ENCODE assay signal across 9 cellular contexts in the genomic region with DNA sequence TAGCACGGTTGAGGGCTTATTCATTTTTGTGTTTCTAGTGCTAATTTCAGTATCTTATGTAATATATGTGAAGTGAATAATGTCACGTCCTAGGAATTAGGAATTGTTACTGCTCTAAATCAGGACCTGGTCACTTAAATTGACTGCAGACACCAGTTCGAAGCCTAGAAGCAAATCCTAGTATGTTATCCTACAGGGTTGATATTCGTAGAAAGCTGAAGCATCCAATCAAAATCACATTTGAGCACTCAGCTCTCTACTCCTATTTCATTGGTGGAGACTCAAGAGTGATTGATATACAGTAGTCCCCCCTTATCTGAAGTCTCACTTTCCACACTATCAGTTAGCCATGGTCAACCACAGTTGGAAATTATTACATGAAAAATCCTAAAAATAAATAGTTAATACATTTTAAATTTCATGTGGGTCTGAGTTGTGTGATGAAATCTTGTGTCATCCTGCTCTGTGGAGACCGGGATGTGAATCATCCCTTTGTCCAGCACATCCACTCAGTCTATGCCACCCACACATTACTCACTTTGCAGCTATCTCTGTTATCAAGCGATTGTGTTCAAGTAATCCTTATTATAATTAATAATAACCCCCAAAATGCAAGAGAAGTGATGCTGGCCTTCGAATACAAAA. TPM values are rescaled to one million over a fixed set of nuclear protein-coding genes. Genes with fewer than 3 reads are reported as not detected.
DNase-seq lines count a peak whose midpoint lies in the region; ATAC-seq, FAIRE-seq and TF ChIP-seq lines count a peak whose summit lies in the region.
"Had no signal": no experiment of that assay in that cellular context is flagged by ENCODE, and none has a peak within 500 bp of the region (broad histone marks: within the 10 kb centered on the region; RNA-seq: fewer than 3 reads in every experiment).

No MANE protein-coding gene starts in this region.

- DNase-seq in AG04450 (ENCODE audit: low read depth, low spot score) = peak; percentile 62
- peak; percentile 68 for DNase-seq in HS-27A (ENCODE audit: low read depth)
- DNase-seq in amniotic stem cell (lab: John Stamatoyannopoulos, UW) = peak; percentile 56
- peak; percentile 77 for DNase-seq in keratinocyte (ENCODE audit: low read depth, low spot score)
- DNase-seq in NCI-H345 (lab: John Stamatoyannopoulos, UW) = no peak
- DNase-seq in colonic mucosa = no peak
- DNase-seq in dorsolateral prefrontal cortex = no peak
- DNase-seq: NCI-H1930 had no signal

- peak overlapping the region; percentile 46 for H3K9ac ChIP-seq in keratinocyte (ENCODE audit: control insufficient read depth, extremely low read depth, insufficient read depth, low read length)
- H3K9ac ChIP-seq in colonic mucosa (ENCODE audit: low read depth in 2 of 2, low read length in 2 of 2) = no peak overlapping the region

- no peak for TF ChIP-seq CTCF in AG04450 (IDR thresholded peaks at IDR 0.05; ENCODE audit: low read depth, low read length)
- TF ChIP-seq CTCF in keratinocyte (optimal IDR thresholded peaks at IDR 0.05 in 1 of 3, IDR thresholded peaks at IDR 0.05 in 1 of 3, conservative IDR thresholded peaks at IDR 0.05 in 1 of 3; ENCODE audit: extremely low read depth in 1 of 3, insufficient read depth in 2 of 3, low read length in 3 of 3) = no peak
- TF ChIP-seq CTCF in colonic mucosa (IDR thresholded peaks at IDR 0.05) = no peak
- TF ChIP-seq CTCF in dorsolateral prefrontal cortex (IDR thresholded peaks at IDR 0.05 in 54 of 56, conservative IDR thresholded peaks at IDR 0.05 in 2 of 56; ENCODE audit: low read depth in 1 of 56, partially characterized antibody in 56 of 56) = no peak

- H3K27ac ChIP-seq in AG04450 (ENCODE audit: low read depth, low read length) (peak overlapping the region; percentile 62), keratinocyte (ENCODE audit: control insufficient read depth, insufficient read depth, low read length) (peak overlapping the region; percentile 92), colonic mucosa (no peak overlapping the region), dorsolateral prefrontal cortex (no peak overlapping the region)

- CTCF ChIA-PET in AG04450 (lab: Charles Lee) = interaction anchor here (0.6 to 1.7 kb wide), 4 partner anchors 9 to 295 kb away, joined by 3 to 5 read pairs (median 3); no protein-coding TSS in a partner anchor

- H3K4me1 ChIP-seq in keratinocyte (ENCODE audit: control insufficient read depth, extremely low read depth, insufficient read depth, low read length) (peaks cover 24% of the 10 kb centered on the region), colonic mucosa (no peaks in the 10 kb centered on the region)

- H3K9me1 ChIP-seq in keratinocyte (ENCODE audit: control insufficient read depth, extremely low read depth, insufficient read depth, low read length) = no peaks in the 10 kb centered on the region

- intact Hi-C loops in colonic mucosa (cut with DNase I) (no loop called here), dorsolateral prefrontal cortex (cut with DNase I) (no loop called here)

- H2AFZ ChIP-seq in keratinocyte (ENCODE audit: control insufficient read depth, low read length) = peak overlapping the region; percentile 69

- ATAC-seq in activated CD4-positive, CD25-positive, alpha-beta regulatory T cell treated with anti-CD3 and anti-CD28 coated beads, Interleukin-2, amount 50 U/mL, for 24 hours = no peak

- peak; percentile 81 for FAIRE-seq in keratinocyte (lab: Jason Lieb, UNC)

- no peaks in the 10 kb centered on the region for H3K9me3 ChIP-seq in AG04450 (ENCODE audit: control insufficient read depth, insufficient read depth, low read length)
- no peaks in the 10 kb centered on the region for H3K9me3 ChIP-seq in keratinocyte (ENCODE audit: control insufficient read depth, low read depth, low read length)
- H3K9me3 ChIP-seq in colonic mucosa = no peaks in the 10 kb centered on the region

- H3K27me3 ChIP-seq in AG04450 (ENCODE audit: control insufficient read depth, insufficient read depth, low read length) (no peaks in the 10 kb centered on the region), keratinocyte (ENCODE audit: control insufficient read depth, extremely low read depth, insufficient read depth, low read length) (no peaks in the 10 kb centered on the region), colonic mucosa (no peaks in the 10 kb centered on the region), dorsolateral prefrontal cortex (no peaks in the 10 kb centered on the region)

- no peaks in the 10 kb centered on the region for H3K79me2 ChIP-seq in keratinocyte (ENCODE audit: control insufficient read depth, insufficient read depth, low read length)

- peak overlapping the region; percentile 77 for H3K4me2 ChIP-seq in keratinocyte (ENCODE audit: control insufficient read depth, extremely low read depth, insufficient read depth, low read depth, low read length)

- no peaks in the 10 kb centered on the region for H3K36me3 ChIP-seq in keratinocyte (ENCODE audit: control insufficient read depth in 2 of 2, extremely low read depth in 1 of 2, insufficient read depth in 2 of 2, low read length in 2 of 2)
- H3K36me3 ChIP-seq in colonic mucosa = no peaks in the 10 kb centered on the region

- POLR2A ChIA-PET in AG04450 (lab: Yijun Ruan, JAX) = no interaction called here

- dilution Hi-C loops in keratinocyte (cut with MboI; ENCODE audit: extremely low pct_ligation_motif_present, low sequenced_read_pairs) = no loop called here

- H4K20me1 ChIP-seq in keratinocyte (ENCODE audit: control insufficient read depth, extremely low read depth, insufficient read depth, low read length) = no peaks in the 10 kb centered on the region

- H3K4me3 ChIP-seq in AG04450 (ENCODE audit: low read depth, low read length) (no peak overlapping the region; the same call in 1 of the 2 replicates), keratinocyte (ENCODE audit: control insufficient read depth in 2 of 3, extremely low read depth in 1 of 3, insufficient read depth in 2 of 3, low read depth in 1 of 3, low read length in 3 of 3) (peak overlapping the region in 2 of 3 experiments; percentile 13 to 50), colonic mucosa (no peak overlapping the region), dorsolateral prefrontal cortex (no peak overlapping the region)

RNA-seq across cellular contexts. Expression of gene SCN9A, which starts 35.2 kb away (rescaled TPM):
- 39.9 and 56.8 TPM in 2 replicates for polyA plus RNA-seq in AG04450 (2011; rRNA removed)
- 154 and 186 TPM in 2 replicates for polyA minus RNA-seq in AG04450 (2011; rRNA and poly(A)+ RNA removed)
- polyA plus RNA-seq in keratinocyte = 0.09 to 0.10 TPM (median 0.09 TPM) in 3 replicates
- polyA plus RNA-seq in keratinocyte (2011; ENCODE audit: low read depth) = not detected
- polyA plus RNA-seq in keratinocyte (2011; cell fraction: cytosol; rRNA removed) = 0.02 and 0.03 TPM in 2 replicates
- polyA plus RNA-seq in keratinocyte (2011; cell fraction: nucleus; rRNA removed) = 0.05 and 0.06 TPM in 2 replicates
- 0.06 and 0.19 TPM in 2 replicates for polyA plus RNA-seq in keratinocyte (2012; ENCODE audit: low replicate concordance)
- 0.10 to 0.22 TPM in 2 of 3 replicates, not detected in the other for polyA minus RNA-seq in keratinocyte
- not detected for polyA minus RNA-seq in keratinocyte (2011; cell fraction: cytosol; rRNA and poly(A)+ RNA removed)
- 0.16 and 0.21 TPM in 2 replicates for polyA minus RNA-seq in keratinocyte (2011; cell fraction: nucleus; rRNA and poly(A)+ RNA removed)
- 10 to 100 TPM in 1 of 2 donors, 1 to 10 TPM in 1; 6.4 to 12.0 TPM for total RNA-seq in colonic mucosa
- 10 to 100 TPM in 10 of 120 experiments, 1 to 10 TPM in 110; 1.5 to 15.0 (median 6.4) TPM for total RNA-seq in dorsolateral prefrontal cortex

Comparison
In these comparisons a context has a peak if more than half of its experiments do, and no peak if none do; other contexts are left out.
1. DNase-seq: peak in AG04450 (single experiment), HS-27A (single experiment), amniotic stem cell (single experiment) and keratinocyte (single experiment); none in NCI-H345 (single experiment), colonic mucosa (single experiment) and dorsolateral prefrontal cortex (0 of 10).
2. H3K27ac ChIP-seq: peak in AG04450 (single experiment) and keratinocyte (single experiment); none in colonic mucosa (single experiment) and dorsolateral prefrontal cortex (0 of 59).
3. H3K4me3 ChIP-seq: peak in keratinocyte (2 of 3); none in AG04450 (single experiment), colonic mucosa (single experiment) and dorsolateral prefrontal cortex (0 of 59).